Comparison of ENCODE assay signal across 8 cellular contexts in genomic region chr14:80996049-80996901, GRCh38. TPM values are rescaled to one million over a fixed set of nuclear protein-coding genes. Genes with fewer than 3 reads are reported as not detected.
DNase-seq lines count a peak whose midpoint lies in the region; ATAC-seq, FAIRE-seq and TF ChIP-seq lines count a peak whose summit lies in the region.

No MANE protein-coding gene starts in this region.

- intact Hi-C loops in vagina (cut with DNase I), result loop anchor here (10.0 kb wide), 1 partner anchor 179 kb away; no protein-coding TSS in a partner anchor

- H3K27me3 ChIP-seq in H1 (replicated peaks in 1 of 4; ENCODE audit: control insufficient read depth in 3 of 4, extremely low read depth in 1 of 4, insufficient read depth in 3 of 4, low read length in 3 of 4) (no peaks in the 10 kb centered on the region), mesenchymal stem cell (ENCODE audit: control insufficient read depth in 1 of 2, insufficient read depth in 1 of 2, low read length in 2 of 2) (peaks cover 0 to 17% of the 10 kb centered on the region in 2 experiments), vagina (no peaks in the 10 kb centered on the region)

- H3K23ac ChIP-seq in H1 (ENCODE audit: insufficient read length) (no peak overlapping the region), mesenchymal stem cell (ENCODE audit: low read length in 2 of 2) (no peak overlapping the region)

- H4K5ac ChIP-seq in H1 (ENCODE audit: insufficient read length, low read depth, low read length), result no peak overlapping the region

- H4K91ac ChIP-seq in H1 (replicated peaks; ENCODE audit: insufficient read length, low read length) (no peak overlapping the region), mesenchymal stem cell (ENCODE audit: low read length) (no peak overlapping the region)

- no peak overlapping the region for H3K9ac ChIP-seq in H1 (replicated peaks in 1 of 4; ENCODE audit: extremely low read depth in 1 of 4, low read depth in 3 of 4, low read length in 3 of 4)
- peak overlapping the region; percentile 72 for H3K9ac ChIP-seq in mesenchymal stem cell (ENCODE audit: low read length)

- POLR2A ChIA-PET in A549 (lab: Yijun Ruan, JAX) (interaction anchor here (1.2 to 1.6 kb wide), 3 partner anchors 174 to 224 kb away, joined by 3 to 9 read pairs (median 7); partner anchors contain the start of gene GTF2A1), H1 (lab: Charles Lee; ENCODE audit: partially characterized antibody) (no interaction called here)

- no peaks in the 10 kb centered on the region for H4K20me1 ChIP-seq in H1 (replicated peaks in 1 of 2; ENCODE audit: control insufficient read depth in 1 of 2, insufficient read depth in 2 of 2, low read length in 2 of 2)

- DNase-seq in A549 (ENCODE audit: low read depth in 1 of 2, low spot score in 1 of 2) (peak; percentile 65 to 78), GM04504 (ENCODE audit: low read depth) (peak; percentile 65), HFF-Myc (ENCODE audit: extremely low read depth, low read depth) (peak; percentile 32), NCI-H1092 treated with DMSO at 0.1 percent for 48 hours (lab: John Stamatoyannopoulos, UW) (peak; percentile 78), SKM-1 (lab: John Stamatoyannopoulos, UW; ENCODE audit: unreplicated experiment) (peak; percentile 23), H1 (ENCODE audit: low read depth in 1 of 2, low spot score in 2 of 2) (no peak), mesenchymal stem cell (peak; percentile 74), vagina (ENCODE audit: extremely low spot score in 2 of 2) (no peak)

- CTCF ChIA-PET in A549 (lab: Yijun Ruan, JAX), result interaction anchor here (0.7 to 3.6 kb wide), 30 partner anchors 9 to 1321 kb away, joined by 3 to 54 read pairs (median 4); partner anchors contain the start of gene TSHR
- CTCF ChIA-PET in H1 (lab: Charles Lee; ENCODE audit: partially characterized antibody), result interaction anchor here (0.5 to 4.1 kb wide), 26 partner anchors 9 to 821 kb away, joined by 3 to 50 read pairs (median 4); no protein-coding TSS in a partner anchor

- TF ChIP-seq EP300 in A549 (IDR thresholded peaks at IDR 0.05), result no peak
- no peak for TF ChIP-seq EP300 in H1 (IDR thresholded peaks at IDR 0.05; ENCODE audit: borderline replicate concordance in 1 of 2, low read depth in 2 of 2, low read length in 2 of 2)

- H3K79me1 ChIP-seq in H1 (ENCODE audit: low read depth, low read length) (no peaks in the 10 kb centered on the region), mesenchymal stem cell (replicated peaks; ENCODE audit: low read length, poor library complexity, severe bottlenecking) (no peaks in the 10 kb centered on the region)

- H2BK15ac ChIP-seq in H1 (ENCODE audit: low read length), result no peak overlapping the region
- no peak overlapping the region for H2BK15ac ChIP-seq in mesenchymal stem cell (ENCODE audit: low read depth, poor library complexity, severe bottlenecking)

- H3K27ac ChIP-seq in A549 (no peak overlapping the region), H1 (ENCODE audit: low read depth, low read length) (no peak overlapping the region), mesenchymal stem cell (ENCODE audit: low read length, poor library complexity, severe bottlenecking) (no peak overlapping the region), vagina (no peak overlapping the region)

- H2BK20ac ChIP-seq in H1 (ENCODE audit: low read length), result no peak overlapping the region

- FAIRE-seq in A549 (lab: Jason Lieb, UNC), result peak; percentile 76
- no peak for FAIRE-seq in H1 (lab: Jason Lieb, UNC)

- H3K9me3 ChIP-seq in A549, result no peaks in the 10 kb centered on the region
- no peaks in the 10 kb centered on the region for H3K9me3 ChIP-seq in H1 (ENCODE audit: insufficient read depth in 2 of 2, low read depth in 1 of 2, low read length in 1 of 2)
- no peaks in the 10 kb centered on the region for H3K9me3 ChIP-seq in mesenchymal stem cell (ENCODE audit: control insufficient read depth, low read length)
- no peaks in the 10 kb centered on the region for H3K9me3 ChIP-seq in vagina

- H3K4ac ChIP-seq in H1 (replicated peaks; ENCODE audit: insufficient read length, low read depth, low read length), result no peak overlapping the region
- no peak overlapping the region for H3K4ac ChIP-seq in mesenchymal stem cell (ENCODE audit: low read depth in 1 of 2, low read length in 2 of 2)

- H2BK5ac ChIP-seq in H1 (ENCODE audit: low read depth, low read length) (no peak overlapping the region), mesenchymal stem cell (ENCODE audit: low read depth, low read length, poor library complexity, severe bottlenecking) (no peak overlapping the region)

- no peaks in the 10 kb centered on the region for H3K23me2 ChIP-seq in H1 (ENCODE audit: low read depth, low read length)

- H3K4me1 ChIP-seq in A549 (0 out of 3 replicates have a peak, but pooled peaks cover 3% of the 10 kb centered on the region), H1 (replicated peaks in 1 of 4; ENCODE audit: control insufficient read depth in 3 of 4, insufficient read depth in 4 of 4, low read length in 3 of 4) (no peaks in the 10 kb centered on the region), mesenchymal stem cell (ENCODE audit: control insufficient read depth, insufficient read depth, low read depth, low read length) (no peaks in the 10 kb centered on the region), vagina (no peaks in the 10 kb centered on the region)

- H4K8ac ChIP-seq in H1 (ENCODE audit: extremely low read depth, insufficient read depth, low read length) (no peak overlapping the region), mesenchymal stem cell (ENCODE audit: low read length) (no peak overlapping the region)

- H3K79me2 ChIP-seq in H1 (ENCODE audit: control insufficient read depth in 1 of 2, insufficient read depth in 2 of 2, low read length in 2 of 2), result no peaks in the 10 kb centered on the region

- TF ChIP-seq CTCF in A549 (IDR thresholded peaks at IDR 0.05) (peak; percentile 76), HFF-Myc (IDR thresholded peaks at IDR 0.05; ENCODE audit: low read depth, low read length, missing control alignments) (peak; percentile 61), H1 (IDR thresholded peaks at IDR 0.05; ENCODE audit: control extremely low read depth in 1 of 3, insufficient read depth in 1 of 3, low read depth in 1 of 3, low read length in 3 of 3) (peak in 2 of 3 experiments; percentile 38 to 46; a peak in 3 of 4 replicates), vagina (IDR thresholded peaks at IDR 0.05) (peak in 2 of 3 experiments; percentile 25 to 47)

- H2BK12ac ChIP-seq in H1 (ENCODE audit: low read depth, low read length) (no peak overlapping the region), mesenchymal stem cell (ENCODE audit: low read length in 2 of 2) (no peak overlapping the region)

- H2AK5ac ChIP-seq in H1 (ENCODE audit: low read depth, low read length) (no peak overlapping the region), mesenchymal stem cell (ENCODE audit: low read length, severe bottlenecking) (no peak overlapping the region)

- H3K14ac ChIP-seq in H1 (ENCODE audit: insufficient read length), result no peak overlapping the region
- H3K14ac ChIP-seq in mesenchymal stem cell (ENCODE audit: low read length in 2 of 2), result no peak overlapping the region

- WGBS in A549 (ENCODE audit: missing lambda C conversion rate), result 3% methylated on average over 13 of the region's 13 CpGs
- 80% methylated on average over 13 of the region's 13 CpGs; no CpG with 5 or more reads in 1 of the 2 experiments for WGBS in H1 (ENCODE audit: extremely low coverage in 1 of 2, insufficient coverage in 1 of 2, insufficient read length in 1 of 2, insufficient replicate concordance in 2 of 2, low coverage in 1 of 2, low lambda C conversion rate in 2 of 2, missing lambda C conversion rate in 1 of 2), 2 experiments
- WGBS in mesenchymal stem cell, result 72% methylated on average over 11 of the region's 13 CpGs

- ATAC-seq in A549, result peak; percentile 94 to 99

- H3K4me3 ChIP-seq in A549, result no peak overlapping the region
- no peak overlapping the region for H3K4me3 ChIP-seq in HFF-Myc (replicated peaks; ENCODE audit: low read depth, low read length)
- no peak overlapping the region for H3K4me3 ChIP-seq in H1 (ENCODE audit: extremely low read depth in 1 of 4, insufficient read depth in 2 of 4, low read depth in 3 of 4, low read length in 4 of 4)
- H3K4me3 ChIP-seq in mesenchymal stem cell (ENCODE audit: insufficient read depth in 1 of 2, low read depth in 1 of 2, low read length in 2 of 2), result peak overlapping the region in 1 of 2 experiments; percentile 48
- no peak overlapping the region for H3K4me3 ChIP-seq in vagina

- peak overlapping the region; percentile 65 for H3K4me2 ChIP-seq in A549
- no peak overlapping the region for H3K4me2 ChIP-seq in H1 (ENCODE audit: insufficient read depth in 1 of 2, low read depth in 2 of 2, low read length in 2 of 2)
- H3K4me2 ChIP-seq in mesenchymal stem cell (ENCODE audit: low read length, poor library complexity, severe bottlenecking), result no peak overlapping the region

- no peak overlapping the region for H3K18ac ChIP-seq in H1 (ENCODE audit: extremely low read depth, low read length)
- H3K18ac ChIP-seq in mesenchymal stem cell (ENCODE audit: low read depth in 1 of 2, low read length in 2 of 2), result no peak overlapping the region

- TF ChIP-seq RAD21 in A549 (conservative IDR thresholded peaks at IDR 0.05 in 1 of 2, IDR thresholded peaks at IDR 0.05 in 1 of 2), result peak; percentile 55 to 60
- peak; percentile 34 to 35 for TF ChIP-seq RAD21 in H1 (IDR thresholded peaks at IDR 0.05 in 1 of 2, conservative IDR thresholded peaks at IDR 0.05 in 1 of 2; ENCODE audit: low read depth in 2 of 2, low read length in 2 of 2)

- H2AFZ ChIP-seq in H1 (ENCODE audit: low read length) (0 out of 2 replicates have a peak overlapping the region, but pooled peaks have one; percentile 45), mesenchymal stem cell (ENCODE audit: low read depth, low read length) (no peak overlapping the region)

- H2BK120ac ChIP-seq in H1 (replicated peaks; ENCODE audit: low read depth, low read length) (no peak overlapping the region), mesenchymal stem cell (ENCODE audit: low read depth, low read length) (no peak overlapping the region)

- no peak overlapping the region for H3K56ac ChIP-seq in H1 (replicated peaks; ENCODE audit: insufficient read length, low read depth, low read length)

- no peaks in the 10 kb centered on the region for H3K36me3 ChIP-seq in H1 (ENCODE audit: control insufficient read depth in 2 of 4, insufficient read depth in 4 of 4, low read length in 3 of 4)
- no peaks in the 10 kb centered on the region for H3K36me3 ChIP-seq in mesenchymal stem cell (ENCODE audit: control insufficient read depth in 1 of 2, insufficient read depth in 2 of 2, low read depth in 1 of 2, low read length in 2 of 2)
- H3K36me3 ChIP-seq in vagina, result no peaks in the 10 kb centered on the region

- no peak for TF ChIP-seq POLR2A in A549 (IDR thresholded peaks at IDR 0.05; ENCODE audit: low read length)
- TF ChIP-seq POLR2A in H1 (IDR thresholded peaks at IDR 0.05; ENCODE audit: control extremely low read depth in 1 of 2, low read depth in 2 of 2, low read length in 2 of 2), result no peak
- no peak for TF ChIP-seq POLR2A in vagina (IDR thresholded peaks at IDR 0.05)

RNA-seq across cellular contexts. Expression of gene TSHR, which starts 40.9 kb away (rescaled TPM):
- polyA plus RNA-seq in A549 (2011; rRNA removed) (not detected in 2 replicates), A549 (2017; fragmentation: RNase III; extraction: RNeasy Plus Mini Kit Qiagen cat#74134 plus additional on column Dnase treatment) (not detected in 3 replicates), H1 (2011; rRNA removed) (0.11 and 0.27 TPM in 2 replicates)
- not detected in 2 replicates for polyA plus RNA-seq in A549 (2012; cell fraction: cytosol; rRNA removed)
- not detected in 2 replicates for polyA plus RNA-seq in A549 (2012; cell fraction: nucleus; rRNA removed)
- polyA minus RNA-seq in A549 (2011; rRNA and poly(A)+ RNA removed), result not detected in 2 replicates
- total RNA-seq in H1 (2021; fragmentation: NEBNext Ultra II Directional; extraction: Animal tissue kit (Norgen Biotek cat#: 25700)), result not detected in 2 replicates
- 0.25 TPM for polyA plus RNA-seq in H1 (2011; cell fraction: cytosol; rRNA removed)
- 0.47 TPM for polyA plus RNA-seq in H1 (2011; cell fraction: nucleus; rRNA removed)
- 0.29 TPM in 1 of 4 replicates, not detected in the others for polyA plus RNA-seq in H1 (2012, experiment 1 of 2)
- polyA plus RNA-seq in H1 (2012, experiment 2 of 2), result not detected
- not detected for polyA plus RNA-seq in H1 (2013, experiment 1 of 2)
- polyA plus RNA-seq in H1 (2013, experiment 2 of 2), result 0.06 TPM
- not detected in 2 replicates for polyA minus RNA-seq in H1 (2011; rRNA and poly(A)+ RNA removed)
- polyA minus RNA-seq in H1 (2011; cell fraction: cytosol; rRNA and poly(A)+ RNA removed), result not detected
- polyA minus RNA-seq in H1 (2011; cell fraction: nucleus; rRNA and poly(A)+ RNA removed), result not detected
- not detected for polyA plus RNA-seq in mesenchymal stem cell (2013, experiment 1 of 2)
- polyA plus RNA-seq in mesenchymal stem cell (2013, experiment 2 of 2), result not detected
- not detected for total RNA-seq in vagina

RNA-seq across cellular contexts. Expression of gene CEP128, which starts 54.7 kb away (rescaled TPM):
- 5.7 and 7.0 TPM in 2 replicates for polyA plus RNA-seq in A549 (2011; rRNA removed)
- polyA plus RNA-seq in A549 (2012; cell fraction: cytosol; rRNA removed), result 2.2 and 2.5 TPM in 2 replicates
- 1.6 and 3.0 TPM in 2 replicates for polyA plus RNA-seq in A549 (2012; cell fraction: nucleus; rRNA removed)
- 5.6 to 5.8 TPM (median 5.8 TPM) in 3 replicates for polyA plus RNA-seq in A549 (2017; fragmentation: RNase III; extraction: RNeasy Plus Mini Kit Qiagen cat#74134 plus additional on column Dnase treatment)
- polyA minus RNA-seq in A549 (2011; rRNA and poly(A)+ RNA removed), result 26.2 and 35.3 TPM in 2 replicates
- total RNA-seq in H1 (2021; fragmentation: NEBNext Ultra II Directional; extraction: Animal tissue kit (Norgen Biotek cat#: 25700)), result 16.9 and 17.0 TPM in 2 replicates
- polyA plus RNA-seq in H1 (2011; rRNA removed), result 1.7 and 1.9 TPM in 2 replicates
- polyA plus RNA-seq in H1 (2011; cell fraction: cytosol; rRNA removed), result 2.6 TPM
- 11.1 TPM for polyA plus RNA-seq in H1 (2011; cell fraction: nucleus; rRNA removed)
- 5.3 to 9.9 TPM (median 6.9 TPM) in 4 replicates for polyA plus RNA-seq in H1 (2012, experiment 1 of 2)
- 0.52 TPM for polyA plus RNA-seq in H1 (2012, experiment 2 of 2)
- 5.4 TPM for polyA plus RNA-seq in H1 (2013, experiment 1 of 2)
- polyA plus RNA-seq in H1 (2013, experiment 2 of 2), result 5.0 TPM
- 18.9 and 19.1 TPM in 2 replicates for polyA minus RNA-seq in H1 (2011; rRNA and poly(A)+ RNA removed)
- 6.7 TPM for polyA minus RNA-seq in H1 (2011; cell fraction: cytosol; rRNA and poly(A)+ RNA removed)
- 55.3 TPM for polyA minus RNA-seq in H1 (2011; cell fraction: nucleus; rRNA and poly(A)+ RNA removed)
- polyA plus RNA-seq in mesenchymal stem cell (2013, experiment 1 of 2), result 0.84 TPM
- polyA plus RNA-seq in mesenchymal stem cell (2013, experiment 2 of 2), result 0.85 TPM
- 6.6 TPM for total RNA-seq in vagina

Comparison
In these comparisons a context has a peak if more than half of its experiments do, and no peak if none do; other contexts are left out.
1. DNase-seq: peak in A549 (2 of 2), GM04504 (single experiment), HFF-Myc (single experiment), NCI-H1092 treated with DMSO at 0.1 percent for 48 hours (single experiment), SKM-1 (single experiment) and mesenchymal stem cell (single experiment); none in H1 (0 of 2) and vagina (0 of 2).
2. Of the 18 proteins assayed by ChIP-seq in both H1 and A549: peak only in H1: none; only in A549: CBX8 and CEBPB; in both: CTCF and RAD21; in neither: 14.
3. Peak in every context shown above with its lines, with median percentiles within 50 percentile points of each other: CTCF ChIP-seq.